In the genomic region with DNA sequence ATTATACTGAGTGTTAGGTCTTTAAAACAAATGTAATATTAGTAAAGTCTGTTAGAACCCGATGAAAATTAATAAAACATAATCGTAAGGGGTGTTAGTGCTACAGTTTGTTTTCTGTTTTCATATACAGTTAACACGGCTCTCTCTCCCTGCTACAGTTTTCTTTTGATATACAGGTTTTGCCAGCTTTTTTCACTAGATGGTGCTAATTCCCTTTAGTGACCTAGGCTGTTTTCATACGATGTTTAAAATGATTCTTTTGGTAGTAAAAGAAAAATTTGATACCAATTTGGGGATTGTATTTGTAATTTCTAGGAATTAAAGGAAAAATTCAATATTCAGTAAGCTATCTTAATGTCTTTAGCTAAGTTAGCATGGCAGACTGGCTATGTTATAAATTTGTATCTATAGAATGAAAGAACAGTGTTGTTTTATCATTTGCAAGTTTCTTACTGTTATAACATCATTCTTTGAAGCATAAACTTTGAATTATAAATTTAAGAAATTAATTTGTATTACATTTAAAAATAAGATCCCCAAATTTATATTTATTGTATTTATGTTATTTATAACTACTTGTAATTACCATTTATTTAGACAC, we compare ENCODE assay signal across 8 cellular contexts. TPM values are rescaled to one million over a fixed set of nuclear protein-coding genes. Genes with fewer than 3 reads are reported as not detected.
DNase-seq lines count a peak whose midpoint lies in the region; ATAC-seq and TF ChIP-seq lines count a peak whose summit lies in the region.

No MANE protein-coding gene starts in this region.

- peaks cover 3% of the 10 kb centered on the region for H3K4me1 ChIP-seq in effector memory CD4-positive, alpha-beta T cell (ENCODE audit: control insufficient read depth, insufficient read depth, low read length, poor library complexity, severe bottlenecking)

- H3K4me3 ChIP-seq in retinal pigment epithelial cell (ENCODE audit: low read length): no peak overlapping the region
- no peak overlapping the region for H3K4me3 ChIP-seq in effector memory CD4-positive, alpha-beta T cell (ENCODE audit: insufficient read depth, low read depth, low read length, poor library complexity, severe bottlenecking)

- ATAC-seq in Right ventricle myocardium superior (ENCODE audit: poor library complexity): peak; percentile 66

- no peaks in the 10 kb centered on the region for H3K9me3 ChIP-seq in effector memory CD4-positive, alpha-beta T cell (ENCODE audit: control insufficient read depth, low read length)

- intact Hi-C loops in Right ventricle myocardium superior (cut with DNase I) (no loop called here), cardiac septum (cut with DNase I) (no loop called here)

- H3K27ac ChIP-seq in VCaP: no peak overlapping the region
- H3K27ac ChIP-seq in effector memory CD4-positive, alpha-beta T cell (ENCODE audit: insufficient read depth, low read length, poor library complexity, severe bottlenecking): no peak overlapping the region

- DNase-seq in Right ventricle myocardium superior: no peak
- DNase-seq in cardiac septum (ENCODE audit: low spot score): no peak
- peak; percentile 58 for DNase-seq in NCI-H1694 treated with DMSO at 0.1 percent for 48 hours (lab: John Stamatoyannopoulos, UW)
- DNase-seq in globus pallidus (ENCODE audit: low spot score): peak; percentile 51
- DNase-seq in retinal pigment epithelial cell (ENCODE audit: low read depth): no peak
- no peak for DNase-seq in nucleus accumbens (lab: John Stamatoyannopoulos, UW)
- no peak for DNase-seq in effector memory CD4-positive, alpha-beta T cell

- no peaks in the 10 kb centered on the region for H3K36me3 ChIP-seq in effector memory CD4-positive, alpha-beta T cell (ENCODE audit: control insufficient read depth, insufficient read depth, low read length)

- no peaks in the 10 kb centered on the region for H3K27me3 ChIP-seq in effector memory CD4-positive, alpha-beta T cell (replicated peaks; ENCODE audit: control insufficient read depth, insufficient read depth, low read length, poor library complexity, severe bottlenecking)

- TF ChIP-seq CTCF in VCaP (conservative IDR thresholded peaks at IDR 0.05): peak; percentile 90
- TF ChIP-seq CTCF in retinal pigment epithelial cell (conservative IDR thresholded peaks at IDR 0.05; ENCODE audit: low read depth, low read length): peak; percentile 64

RNA-seq across cellular contexts. Expression of a gene that starts 11.5 kb away (rescaled TPM):
- total RNA-seq in Right ventricle myocardium superior: 7.1 TPM
- 7.7 TPM for total RNA-seq in cardiac septum

Comparison
In these comparisons a context has a peak if more than half of its experiments do, and no peak if none do; other contexts are left out.
1. DNase-seq: peak in NCI-H1694 treated with DMSO at 0.1 percent for 48 hours (single experiment) and globus pallidus (single experiment); none in Right ventricle myocardium superior (single experiment), cardiac septum (single experiment), retinal pigment epithelial cell (single experiment), nucleus accumbens (0 of 56) and effector memory CD4-positive, alpha-beta T cell (0 of 3).